In genomic region chr10:104260775-104261115, GRCh38 we compare ENCODE assay signal across 8 cellular contexts. TPM values are rescaled to one million over a fixed set of nuclear protein-coding genes. Genes with fewer than 3 reads are reported as not detected.
A peak's percentile ranks its signal among the peaks of the same experiment; 100 is the strongest.
DNase-seq lines count a peak whose midpoint lies in the region; ATAC-seq lines count a peak whose summit lies in the region.

No MANE protein-coding gene starts in this region.

- H2BK120ac ChIP-seq in trophoblast cell (ENCODE audit: insufficient read depth, low read length, poor library complexity): no peak overlapping the region

- H3K79me1 ChIP-seq in trophoblast cell (ENCODE audit: low read length): peaks cover 2% of the 10 kb centered on the region

- no CpG with 5 or more reads among the region's 3 CpGs for WGBS in trophoblast cell (ENCODE audit: extremely low coverage, insufficient coverage, insufficient read length)

- no peak overlapping the region for H3K9ac ChIP-seq in trophoblast cell (ENCODE audit: low read length)

- ATAC-seq in effector memory CD8-positive, alpha-beta T cell (replicated peaks): no peak
- no peak for ATAC-seq in GM21786 (IDR thresholded peaks at IDR 0.05; ENCODE audit: unreplicated experiment)

- no peak overlapping the region for H4K12ac ChIP-seq in trophoblast cell (ENCODE audit: low read depth, low read length)

- H3K4me3 Mint-ChIP-seq in effector memory CD8-positive, alpha-beta T cell: peak overlapping the region in 1 of 2 donors; percentile 1

- H3K4me1 Mint-ChIP-seq in effector memory CD8-positive, alpha-beta T cell (ENCODE audit: low read depth in 2 of 2): peaks cover 49 to 79% of the 10 kb centered on the region in 2 donors

- no peaks in the 10 kb centered on the region for H3K27me3 ChIP-seq in trophoblast cell (ENCODE audit: insufficient read depth, low read length)

- no peak overlapping the region for H3K4me2 ChIP-seq in trophoblast cell (ENCODE audit: low read length)

- H3K36me3 Mint-ChIP-seq in effector memory CD8-positive, alpha-beta T cell (ENCODE audit: insufficient read depth): peaks cover 77% of the 10 kb centered on the region

- no peak overlapping the region for H3K4ac ChIP-seq in trophoblast cell (ENCODE audit: low read depth, low read length)

- no peak overlapping the region for H2AFZ ChIP-seq in trophoblast cell (ENCODE audit: insufficient read depth, low read length, poor library complexity)

- no peaks in the 10 kb centered on the region for H3K9me3 ChIP-seq in trophoblast cell (ENCODE audit: insufficient read depth, low read depth, low read length)

- DNase-seq in EH (ENCODE audit: low read depth): peak; percentile 82
- DNase-seq in RKO (ENCODE audit: low spot score): peak; percentile 84
- DNase-seq in effector memory CD8-positive, alpha-beta T cell: no peak
- peak in 1 of 2 donors; percentile 41 for DNase-seq in trophoblast cell
- DNase-seq in cortex of kidney (lab: John Stamatoyannopoulos, UW): no peak
- no peak for DNase-seq in NCI-H2227 treated with DMSO at 0.1 percent for 48 hours (lab: John Stamatoyannopoulos, UW)
- no peak for DNase-seq in NCI-H446 (lab: John Stamatoyannopoulos, UW)

- no peaks in the 10 kb centered on the region for H3K27me3 Mint-ChIP-seq in effector memory CD8-positive, alpha-beta T cell

- no peak overlapping the region for H3K4me3 ChIP-seq in trophoblast cell (ENCODE audit: low read depth, low read length)

- H2BK5ac ChIP-seq in trophoblast cell (ENCODE audit: low read depth, low read length, poor library complexity): no peak overlapping the region

- H2BK12ac ChIP-seq in trophoblast cell (ENCODE audit: low read length): no peak overlapping the region

- no peak overlapping the region for H2AK5ac ChIP-seq in trophoblast cell (ENCODE audit: low read length)

- no peak overlapping the region for H4K91ac ChIP-seq in trophoblast cell (ENCODE audit: low read depth, low read length)

- peak overlapping the region; percentile 53 for H3K27ac ChIP-seq in trophoblast cell (ENCODE audit: low read depth, low read length)

- peak overlapping the region; percentile 65 to 81 for H3K27ac Mint-ChIP-seq in effector memory CD8-positive, alpha-beta T cell

- H3K23ac ChIP-seq in trophoblast cell (ENCODE audit: low read length): no peak overlapping the region

- H3K9me3 Mint-ChIP-seq in effector memory CD8-positive, alpha-beta T cell: no peaks in the 10 kb centered on the region

- H3K36me3 ChIP-seq in trophoblast cell (ENCODE audit: control insufficient read depth in 1 of 2, insufficient read depth in 2 of 2, low read length in 2 of 2): peaks cover 5 to 23% of the 10 kb centered on the region in 2 experiments

- no peak overlapping the region for H3K18ac ChIP-seq in trophoblast cell (ENCODE audit: low read length)

- no peak overlapping the region for H4K8ac ChIP-seq in trophoblast cell (ENCODE audit: low read depth, low read length)

- no peaks in the 10 kb centered on the region for H3K4me1 ChIP-seq in trophoblast cell (ENCODE audit: control insufficient read depth in 1 of 2, insufficient read depth in 2 of 2, low read length in 2 of 2)

- H3K79me2 ChIP-seq in trophoblast cell (ENCODE audit: control insufficient read depth, insufficient read depth, low read length, poor library complexity): no peaks in the 10 kb centered on the region

- no peak overlapping the region for H3K14ac ChIP-seq in trophoblast cell (ENCODE audit: low read length)

RNA-seq across cellular contexts. Expression of gene GSTO1, which starts 6.1 kb away (rescaled TPM):
- 84.3 and 85.5 TPM in 2 replicates for polyA plus RNA-seq in trophoblast cell (2013)

RNA-seq across cellular contexts. Expression of gene GSTO2, which starts 8.2 kb away (rescaled TPM):
- 1.3 TPM in 2 replicates for polyA plus RNA-seq in trophoblast cell (2013)

RNA-seq across cellular contexts. Expression of gene CFAP43, which starts 28.6 kb away (rescaled TPM):
- 0.64 and 0.88 TPM in 2 replicates for polyA plus RNA-seq in trophoblast cell (2013)

Comparison
In these comparisons a context has a peak if more than half of its experiments do, and no peak if none do; other contexts are left out.
1. DNase-seq: peak in EH (single experiment) and RKO (single experiment); none in effector memory CD8-positive, alpha-beta T cell (0 of 3), cortex of kidney (single experiment), NCI-H2227 treated with DMSO at 0.1 percent for 48 hours (single experiment) and NCI-H446 (0 of 2).